ENCODE assay signal across 24 cellular contexts in genomic region chr4:109079177-109079576, GRCh38.
DNase-seq lines count a peak whose midpoint lies in the region; FAIRE-seq and TF ChIP-seq lines count a peak whose summit lies in the region.
"Had no signal": no experiment of that assay in that cellular context is flagged by ENCODE, and none has a peak within 500 bp of the region (broad histone marks: within the 10 kb centered on the region; RNA-seq: fewer than 3 reads in every experiment).

No MANE protein-coding gene starts in this region.

- H3K27ac Mint-ChIP-seq in chondrocyte (ENCODE audit: unreplicated experiment), result peak overlapping the region; percentile 82
- H3K27ac Mint-ChIP-seq: activated CD4-positive, alpha-beta memory T cell treated with anti-CD3 and anti-CD28 coated beads for 36 hours; activated naive CD4-positive, alpha-beta T cell treated with anti-CD3 and anti-CD28 coated beads, Interleukin-2, amount 10 ng/mL, durations not matched to agents 7 days and 5 days; CD14-positive monocyte; naive thymus-derived CD4-positive, alpha-beta T cell; stimulated activated memory B cell treated with anti-CD40 and anti-IgM and Interleukin-4, amounts not matched to agents 10 μg/mL and 1 μg/mL and 100 μg/mL, for 72 hours; T-helper 1 cell treated with Interleukin-12 subunit alpha and Interleukin-12 subunit beta and Interleukin-4 antibody, amounts not matched to agents 30 μg/mL and 1 μg/mL, for 36 hours had no signal

- H3K36me3 Mint-ChIP-seq in chondrocyte (ENCODE audit: low read depth), result no peaks in the 10 kb centered on the region
- H3K36me3 Mint-ChIP-seq: activated CD4-positive, alpha-beta memory T cell treated with anti-CD3 and anti-CD28 coated beads for 36 hours; activated naive CD4-positive, alpha-beta T cell treated with anti-CD3 and anti-CD28 coated beads, Interleukin-2, amount 10 ng/mL, durations not matched to agents 7 days and 5 days; CD14-positive monocyte; naive thymus-derived CD4-positive, alpha-beta T cell; stimulated activated memory B cell treated with anti-CD40 and anti-IgM and Interleukin-4, amounts not matched to agents 10 μg/mL and 1 μg/mL and 100 μg/mL, for 72 hours had no signal

- no peak overlapping the region for H3K4me3 ChIP-seq in HEK293 (ENCODE audit: low read depth, low read length)
- H3K4me3 ChIP-seq in mesodermal cell (ENCODE audit: extremely low read depth, insufficient read depth, low read length, poor library complexity, severe bottlenecking), result no peak overlapping the region
- H3K4me3 ChIP-seq: ascending aorta, K562, psoas muscle, tibial nerve had no signal

- H3K9me3 Mint-ChIP-seq in chondrocyte (ENCODE audit: low read depth), result no peaks in the 10 kb centered on the region
- H3K9me3 Mint-ChIP-seq: activated CD4-positive, alpha-beta memory T cell treated with anti-CD3 and anti-CD28 coated beads for 36 hours; activated naive CD4-positive, alpha-beta T cell treated with anti-CD3 and anti-CD28 coated beads, Interleukin-2, amount 10 ng/mL, durations not matched to agents 7 days and 5 days; CD14-positive monocyte; naive thymus-derived CD4-positive, alpha-beta T cell; stimulated activated memory B cell treated with anti-CD40 and anti-IgM and Interleukin-4, amounts not matched to agents 10 μg/mL and 1 μg/mL and 100 μg/mL, for 72 hours; T-helper 1 cell treated with Interleukin-12 subunit alpha and Interleukin-12 subunit beta and Interleukin-4 antibody, amounts not matched to agents 30 μg/mL and 1 μg/mL, for 36 hours had no signal

- H3K27ac ChIP-seq in HEK293 (ENCODE audit: extremely low read depth, low read depth, low read length), result no peak overlapping the region
- H3K27ac ChIP-seq in mesodermal cell (ENCODE audit: low read depth, low read length, severe bottlenecking), result peak overlapping the region; percentile 62
- H3K27ac ChIP-seq: ascending aorta, psoas muscle, tibial nerve, WERI-Rb-1 had no signal

- POLR2A ChIA-PET in HEK293 (lab: Yijun Ruan, JAX), result no interaction called here

- TF ChIP-seq CTCF in HEK293 (tag by site-specific recombination; IDR thresholded peaks at IDR 0.05) (no peak), chondrocyte (IDR thresholded peaks at IDR 0.05) (no peak)

- peaks cover 36% of the 10 kb centered on the region for H3K4me1 Mint-ChIP-seq in chondrocyte (ENCODE audit: low read depth)
- H3K4me1 Mint-ChIP-seq: activated naive CD4-positive, alpha-beta T cell treated with anti-CD3 and anti-CD28 coated beads, Interleukin-2, amount 10 ng/mL, durations not matched to agents 7 days and 5 days; naive thymus-derived CD4-positive, alpha-beta T cell; stimulated activated memory B cell treated with anti-CD40 and anti-IgM and Interleukin-4, amounts not matched to agents 10 μg/mL and 1 μg/mL and 100 μg/mL, for 72 hours had no signal

- H3K9me3 ChIP-seq in HEK293 (ENCODE audit: control insufficient read depth, insufficient read depth, low read depth, low read length), result no peaks in the 10 kb centered on the region
- no peaks in the 10 kb centered on the region for H3K9me3 ChIP-seq in mesodermal cell (ENCODE audit: control insufficient read depth, low read length)
- H3K9me3 ChIP-seq: ascending aorta, psoas muscle, tibial nerve had no signal

- no peak overlapping the region for H3K4me3 Mint-ChIP-seq in chondrocyte (ENCODE audit: unreplicated experiment)
- H3K4me3 Mint-ChIP-seq: activated CD4-positive, alpha-beta memory T cell treated with anti-CD3 and anti-CD28 coated beads for 36 hours; activated naive CD4-positive, alpha-beta T cell treated with anti-CD3 and anti-CD28 coated beads, Interleukin-2, amount 10 ng/mL, durations not matched to agents 7 days and 5 days; CD14-positive monocyte; naive thymus-derived CD4-positive, alpha-beta T cell; stimulated activated memory B cell treated with anti-CD40 and anti-IgM and Interleukin-4, amounts not matched to agents 10 μg/mL and 1 μg/mL and 100 μg/mL, for 72 hours; T-helper 1 cell treated with Interleukin-12 subunit alpha and Interleukin-12 subunit beta and Interleukin-4 antibody, amounts not matched to agents 30 μg/mL and 1 μg/mL, for 36 hours had no signal

- no peaks in the 10 kb centered on the region for H3K27me3 Mint-ChIP-seq in chondrocyte (ENCODE audit: low read depth)
- H3K27me3 Mint-ChIP-seq: activated CD4-positive, alpha-beta memory T cell treated with anti-CD3 and anti-CD28 coated beads for 36 hours; activated naive CD4-positive, alpha-beta T cell treated with anti-CD3 and anti-CD28 coated beads, Interleukin-2, amount 10 ng/mL, durations not matched to agents 7 days and 5 days; stimulated activated memory B cell treated with anti-CD40 and anti-IgM and Interleukin-4, amounts not matched to agents 10 μg/mL and 1 μg/mL and 100 μg/mL, for 72 hours had no signal

- no peak for FAIRE-seq in urothelium cell line (lab: Jason Lieb, UNC)
- FAIRE-seq: A204.1 had no signal

- no CpG with 5 or more reads among the region's 2 CpGs for WGBS in mesodermal cell (ENCODE audit: insufficient coverage in 2 of 2), 2 experiments

- DNase-seq in A172 (ENCODE audit: low spot score) (peak; percentile 3), chondrocyte (ENCODE audit: low spot score) (no peak), Kasumi-1 (lab: John Stamatoyannopoulos, UW) (no peak), urothelium cell line (ENCODE audit: low spot score) (no peak), AML-193 (lab: John Stamatoyannopoulos, UW) (no peak)
- DNase-seq in activated T-cell treated with anti-CD3 and anti-CD28 coated beads, Interleukin-2, amount 50 U/mL, for 48 hours, result no peak
- DNase-seq: activated CD4-positive, alpha-beta memory T cell treated with anti-CD3 and anti-CD28 coated beads for 36 hours; activated naive CD4-positive, alpha-beta T cell treated with anti-CD3 and anti-CD28 coated beads, Interleukin-2, amount 10 ng/mL, durations not matched to agents 7 days and 5 days; DMS153; naive thymus-derived CD4-positive, alpha-beta T cell; NCI-H1048; NCI-H2081 treated with DMSO at 0.1 percent for 48 hours; NCI-H524 treated with DMSO at 0.1 percent for 48 hours; psoas muscle had no signal

- no peaks in the 10 kb centered on the region for H3K4me1 ChIP-seq in HEK293 (ENCODE audit: control insufficient read depth, insufficient read depth, low read length)
- peaks cover 18% of the 10 kb centered on the region for H3K4me1 ChIP-seq in mesodermal cell (ENCODE audit: control insufficient read depth, insufficient read depth, low read length, poor library complexity, severe bottlenecking)
- H3K4me1 ChIP-seq: ascending aorta, psoas muscle had no signal

- no peaks in the 10 kb centered on the region for H3K36me3 ChIP-seq in HEK293 (ENCODE audit: control insufficient read depth in 2 of 2, insufficient read depth in 1 of 2, low read length in 2 of 2)
- H3K36me3 ChIP-seq in mesodermal cell (ENCODE audit: control insufficient read depth, insufficient read depth, low read length), result no peaks in the 10 kb centered on the region
- H3K36me3 ChIP-seq: ascending aorta, tibial nerve, WERI-Rb-1 had no signal

- CTCF ChIA-PET in HEK293 (lab: Yijun Ruan, JAX), result interaction anchor here (1.0 to 1.1 kb wide), 2 partner anchors 12 to 219 kb away, joined by 3 read pairs; no protein-coding TSS in a partner anchor

TF ChIP-seq in HEK293, 187 proteins besides CTCF, POLR2A, EP300 and RAD21:
- 0 out of 2 replicates have a peak, but pooled peaks have one; percentile 4 for TF ChIP-seq FEZF1 (tag by site-specific recombination; IDR thresholded peaks at IDR 0.05)
- no peak for TF ChIP-seq ZNF701 (tag by site-specific recombination; IDR thresholded peaks at IDR 0.05)
- no peak for TF ChIP-seq ZNF510 (tag by site-specific recombination; IDR thresholded peaks at IDR 0.05; ENCODE audit: insufficient replicate concordance)
- no peak for TF ChIP-seq ZNF639 (tag by site-specific recombination; IDR thresholded peaks at IDR 0.05)
- no peak for TF ChIP-seq PRDM1 (tag by site-specific recombination; IDR thresholded peaks at IDR 0.05)
